8 cellular contexts compared by ENCODE assay signal in the genomic region with DNA sequence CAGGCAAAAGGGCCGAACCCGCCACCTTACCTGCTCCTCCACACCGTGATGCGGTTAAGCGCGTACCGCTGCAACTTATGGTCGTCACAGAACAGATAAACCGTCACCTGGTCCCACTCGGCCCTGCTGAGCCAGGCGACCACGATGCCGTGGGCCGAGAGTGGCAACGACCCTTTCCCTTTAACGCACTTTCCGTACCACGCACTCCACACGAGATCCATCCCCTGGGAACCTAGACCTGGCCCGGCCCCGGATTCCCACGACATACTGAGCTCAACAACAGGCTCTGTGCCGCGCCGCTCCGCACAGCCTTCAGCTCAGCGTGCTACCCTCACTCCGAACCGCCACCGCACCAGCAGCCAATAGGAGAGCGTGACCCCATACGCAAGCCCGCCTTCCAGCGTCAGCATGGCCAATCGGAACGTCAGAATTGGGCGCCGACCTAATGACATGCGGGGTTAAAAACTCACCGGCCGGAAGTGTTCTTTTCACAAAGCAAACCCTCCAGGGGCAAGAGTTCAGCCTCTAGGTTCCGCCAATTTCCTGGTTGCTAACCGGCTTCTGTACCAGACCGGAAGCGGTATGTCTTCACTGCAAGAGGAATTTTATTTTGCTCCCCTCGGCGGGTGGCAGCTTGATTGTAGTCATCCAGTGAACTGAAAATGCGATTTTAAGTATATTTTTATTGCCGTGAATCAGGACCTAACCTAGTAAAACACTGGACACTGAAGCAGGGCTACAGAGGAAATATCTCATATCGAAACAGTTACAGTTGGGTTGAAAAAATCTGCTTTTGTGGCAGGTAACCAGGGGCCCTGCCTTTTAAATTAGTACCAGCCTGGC. TPM values are rescaled to one million over a fixed set of nuclear protein-coding genes. Genes with fewer than 3 reads are reported as not detected.
DNase-seq lines count a peak whose midpoint lies in the region; ATAC-seq and TF ChIP-seq lines count a peak whose summit lies in the region.

A gene (minus strand): TSS at position 338 of the 843 bp plus-strand sequence. CDS start 72 bp downstream, at position 266.

- peak; percentile 100 for ATAC-seq in HG02571 (IDR thresholded peaks at IDR 0.05; ENCODE audit: unreplicated experiment)

- POLR2A ChIA-PET in SK-N-SH (lab: Yijun Ruan, JAX), result no interaction called here

- no peak for TF ChIP-seq RAD21 in SK-N-SH (IDR thresholded peaks at IDR 0.05; ENCODE audit: low read length)

- H3K4me1 ChIP-seq in SK-N-SH (ENCODE audit: control insufficient read depth in 1 of 2, insufficient read depth in 2 of 2, low read depth in 1 of 2, low read length in 1 of 2), result peaks cover 0 to 9% of the 10 kb centered on the region in 2 experiments; a peak in 1 of 4 replicates

- H3K4me2 ChIP-seq in SK-N-SH, result peak within 1 kb of the TSS; percentile 75

- H3K9me3 ChIP-seq in SK-N-SH, result no peaks in the 10 kb centered on the region

- H3K36me3 ChIP-seq in SK-N-SH (replicated peaks in 1 of 2; ENCODE audit: control insufficient read depth in 1 of 2, insufficient read depth in 2 of 2, low read length in 1 of 2), result peaks cover under 1 to 6% of the 10 kb centered on the region in 2 experiments

- 24% methylated on average over 45 of the region's 50 CpGs for WGBS in SK-N-SH (ENCODE audit: low lambda C conversion rate)

- H3K9ac ChIP-seq in SK-N-SH, result peak within 1 kb of the TSS; percentile 70

- H3K79me2 ChIP-seq in SK-N-SH (ENCODE audit: insufficient read depth), result peaks cover 33% of the 10 kb centered on the region

- CTCF ChIA-PET in SK-N-SH (lab: Yijun Ruan, JAX), result no interaction called here

- no peaks in the 10 kb centered on the region for H3F3A ChIP-seq in SK-N-SH (replicated peaks; ENCODE audit: insufficient read depth)

- no peaks in the 10 kb centered on the region for H4K20me1 ChIP-seq in SK-N-SH (ENCODE audit: insufficient read depth)

- H2AFZ ChIP-seq in SK-N-SH (ENCODE audit: low read depth), result peak within 1 kb of the TSS; percentile 91

- H3K9me2 ChIP-seq in SK-N-SH, result no peaks in the 10 kb centered on the region

- DNase-seq in GM04504 (ENCODE audit: low read depth), result peak; percentile 85
- DNase-seq in NCI-H1048 (lab: John Stamatoyannopoulos, UW), result peak; percentile 63
- peak; percentile 88 for DNase-seq in SK-N-SH
- peak; percentile 87 for DNase-seq in activated naive CD4-positive, alpha-beta T cell treated with anti-CD3 and anti-CD28 coated beads, Interleukin-2, amount 50 U/mL, for 16 hours
- DNase-seq in globus pallidus (ENCODE audit: low spot score), result peak; percentile 91
- peak; percentile 85 for DNase-seq in occipital lobe (lab: John Stamatoyannopoulos, UW)

- no peaks in the 10 kb centered on the region for H3K27me3 ChIP-seq in SK-N-SH (ENCODE audit: insufficient read depth)

- H3K4me3 ChIP-seq in SK-N-SH (ENCODE audit: low read depth in 2 of 2, low read length in 1 of 2), result peak within 1 kb of the TSS; percentile 60 to 69

- H3K27ac ChIP-seq in SK-N-SH (ENCODE audit: low read depth in 2 of 2, low read length in 1 of 2) (peak within 1 kb of the TSS; percentile 41 to 51; a peak in 3 of 4 replicates), temporal lobe (ENCODE audit: low read depth, low read length) (peak within 1 kb of the TSS; percentile 41)

- no peak for TF ChIP-seq EP300 in SK-N-SH (IDR thresholded peaks at IDR 0.05; ENCODE audit: borderline replicate concordance in 1 of 2, low read depth in 1 of 2, low read length in 1 of 2)

- no peak for TF ChIP-seq CTCF in SK-N-SH (IDR thresholded peaks at IDR 0.05)

TF ChIP-seq in SK-N-SH, 30 proteins besides CTCF, POLR2A, EP300 and RAD21:
- TF ChIP-seq YY1 (IDR thresholded peaks at IDR 0.05; ENCODE audit: low read depth), result no peak
- peak; percentile 13; the same call in 1 of the 2 replicates for TF ChIP-seq POLR2AphosphoS5 (IDR thresholded peaks at IDR 0.05; ENCODE audit: low read depth, low read length)
- TF ChIP-seq GABPA (IDR thresholded peaks at IDR 0.05; ENCODE audit: low read depth), result peak; percentile 94
- peak; percentile 95 for TF ChIP-seq ELF1 (IDR thresholded peaks at IDR 0.05)
- TF ChIP-seq SIN3A (IDR thresholded peaks at IDR 0.05; ENCODE audit: borderline replicate concordance, low read depth, low read length), result 0 out of 2 replicates have a peak, but pooled peaks have one; percentile 47
- TF ChIP-seq CHD2 (IDR thresholded peaks at IDR 0.05; ENCODE audit: low read length, partially characterized antibody), result peak; percentile 88
- TF ChIP-seq NFIC (IDR thresholded peaks at IDR 0.05; ENCODE audit: borderline replicate concordance), result no peak
- TF ChIP-seq MXI1 (IDR thresholded peaks at IDR 0.05; ENCODE audit: low read depth, low read length), result peak; percentile 86
- TF ChIP-seq FOXM1 (IDR thresholded peaks at IDR 0.05; ENCODE audit: low read depth), result no peak
- TF ChIP-seq, protein P1, sequence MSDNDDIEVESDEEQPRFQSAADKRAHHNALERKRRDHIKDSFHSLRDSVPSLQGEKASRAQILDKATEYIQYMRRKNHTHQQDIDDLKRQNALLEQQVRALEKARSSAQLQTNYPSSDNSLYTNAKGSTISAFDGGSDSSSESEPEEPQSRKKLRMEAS (IDR thresholded peaks at IDR 0.05; ENCODE audit: low read depth), result 0 out of 2 replicates have a peak, but pooled peaks have one; percentile 34
- TF ChIP-seq TAF1 (IDR thresholded peaks at IDR 0.05; ENCODE audit: borderline replicate concordance, low read depth, low read length), result peak; percentile 81

RNA-seq across cellular contexts. Expression of the gene that starts here (rescaled TPM):
- polyA plus RNA-seq in SK-N-SH (2012; rRNA removed), result 39.0 and 43.6 TPM in 2 replicates
- 37.0 and 37.8 TPM in 2 replicates for polyA plus RNA-seq in SK-N-SH (2012; cell fraction: cytosol; rRNA removed)
- 71.2 and 82.2 TPM in 2 replicates for polyA plus RNA-seq in SK-N-SH (2012; cell fraction: nucleus; rRNA removed)
- total RNA-seq in occipital lobe, result 13.7 TPM
- 13.5 TPM for total RNA-seq in temporal lobe

Comparison
In these comparisons a context has a peak if more than half of its experiments do, and no peak if none do; other contexts are left out.
1. Peak in every context shown above with its lines: DNase-seq, ATAC-seq, H3K4me3 ChIP-seq and H3K27ac ChIP-seq.